In genomic region chr1:88935522-88936222, GRCh38 we compare ENCODE assay signal across 8 cellular contexts. TPM values are rescaled to one million over a fixed set of nuclear protein-coding genes. Genes with fewer than 3 reads are reported as not detected.
DNase-seq lines count a peak whose midpoint lies in the region; ATAC-seq, FAIRE-seq and TF ChIP-seq lines count a peak whose summit lies in the region.

No MANE protein-coding gene starts in this region.

- TF ChIP-seq CTCF in vagina (IDR thresholded peaks at IDR 0.05) = peak in 2 of 3 experiments; percentile 30 to 52
- peak in 1 of 2 donors; percentile 47 for TF ChIP-seq CTCF in suprapubic skin (IDR thresholded peaks at IDR 0.05)

- DNase-seq in AG20443 (ENCODE audit: low spot score) = peak; percentile 46
- no peak for DNase-seq in GM12891 (ENCODE audit: insufficient read length, low spot score)
- peak; percentile 34 for DNase-seq in NCI-H2029 (lab: John Stamatoyannopoulos, UW)
- peak; percentile 29 for DNase-seq in activated CD8-positive, alpha-beta T cell treated with anti-CD3 and anti-CD28 coated beads, Interleukin-2, amount 10 ng/mL, durations not matched to agents 7 days and 5 days
- peak; percentile 39 for DNase-seq in iris pigment epithelial cell (ENCODE audit: low read depth)
- no peak for DNase-seq in vagina (ENCODE audit: extremely low spot score in 2 of 2)
- DNase-seq in suprapubic skin (ENCODE audit: low spot score in 2 of 2) = no peak

- no peaks in the 10 kb centered on the region for H3K4me1 ChIP-seq in vagina
- no peaks in the 10 kb centered on the region for H3K4me1 ChIP-seq in suprapubic skin

- POLR2A ChIA-PET in activated CD8-positive, alpha-beta T cell treated with anti-CD3 and anti-CD28 coated beads, Interleukin-2, amount 10 ng/mL, durations not matched to agents 7 days and 5 days (lab: Charles Lee) = no interaction called here

- H3K9me3 ChIP-seq in vagina (no peaks in the 10 kb centered on the region), suprapubic skin (no peaks in the 10 kb centered on the region)

- FAIRE-seq in GM12891 (lab: Jason Lieb, UNC) = peak; percentile 85

- TF ChIP-seq POLR2A in GM12891 (IDR thresholded peaks at IDR 0.05; ENCODE audit: low read depth, low read length) (no peak), vagina (IDR thresholded peaks at IDR 0.05) (no peak), suprapubic skin (IDR thresholded peaks at IDR 0.05) (no peak)

- 74% methylated on average over 5 of the region's 5 CpGs for WGBS in suprapubic skin

- no peaks in the 10 kb centered on the region for H3K27me3 Mint-ChIP-seq in activated CD8-positive, alpha-beta T cell treated with anti-CD3 and anti-CD28 coated beads, Interleukin-2, amount 10 ng/mL, durations not matched to agents 7 days and 5 days (ENCODE audit: low read depth)

- ATAC-seq in activated CD8-positive, alpha-beta T cell treated with anti-CD3 and anti-CD28 coated beads, Interleukin-2, amount 10 ng/mL, durations not matched to agents 7 days and 5 days = no peak
- no peak for ATAC-seq in GM21515 (IDR thresholded peaks at IDR 0.05; ENCODE audit: unreplicated experiment)

- intact Hi-C loops in vagina (cut with DNase I) = no loop called here

- no peak overlapping the region for H3K27ac ChIP-seq in vagina
- no peak overlapping the region for H3K27ac ChIP-seq in suprapubic skin

- no peaks in the 10 kb centered on the region for H3K9me3 Mint-ChIP-seq in activated CD8-positive, alpha-beta T cell treated with anti-CD3 and anti-CD28 coated beads, Interleukin-2, amount 10 ng/mL, durations not matched to agents 7 days and 5 days (ENCODE audit: insufficient read depth)

- H3K27me3 ChIP-seq in vagina (no peaks in the 10 kb centered on the region), suprapubic skin (no peaks in the 10 kb centered on the region)

- no peak overlapping the region for H3K4me3 ChIP-seq in vagina
- H3K4me3 ChIP-seq in suprapubic skin = no peak overlapping the region

- TF ChIP-seq EP300 in suprapubic skin (IDR thresholded peaks at IDR 0.05) = no peak

- H3K4me3 Mint-ChIP-seq in activated CD8-positive, alpha-beta T cell treated with anti-CD3 and anti-CD28 coated beads, Interleukin-2, amount 10 ng/mL, durations not matched to agents 7 days and 5 days = no peak overlapping the region

- no peak overlapping the region for H3K27ac Mint-ChIP-seq in activated CD8-positive, alpha-beta T cell treated with anti-CD3 and anti-CD28 coated beads, Interleukin-2, amount 10 ng/mL, durations not matched to agents 7 days and 5 days

- peaks cover 0 to 43% of the 10 kb centered on the region in 2 donors for H3K36me3 ChIP-seq in vagina
- peaks cover 64% of the 10 kb centered on the region for H3K36me3 ChIP-seq in suprapubic skin

- peaks cover 2% of the 10 kb centered on the region for H3K4me1 Mint-ChIP-seq in activated CD8-positive, alpha-beta T cell treated with anti-CD3 and anti-CD28 coated beads, Interleukin-2, amount 10 ng/mL, durations not matched to agents 7 days and 5 days (ENCODE audit: low read depth)

- CTCF ChIA-PET in activated CD8-positive, alpha-beta T cell treated with anti-CD3 and anti-CD28 coated beads, Interleukin-2, amount 10 ng/mL, durations not matched to agents 7 days and 5 days (lab: Charles Lee) = interaction anchor here (0.7 kb wide), 1 partner anchor 10 kb away, joined by 3 read pairs; no protein-coding TSS in a partner anchor

- H3K36me3 Mint-ChIP-seq in activated CD8-positive, alpha-beta T cell treated with anti-CD3 and anti-CD28 coated beads, Interleukin-2, amount 10 ng/mL, durations not matched to agents 7 days and 5 days (ENCODE audit: low read depth) = peaks cover 62% of the 10 kb centered on the region

TF ChIP-seq in GM12891, 5 proteins besides CTCF, POLR2A, EP300 and RAD21:
- no peak for TF ChIP-seq POLR2AphosphoS5 (IDR thresholded peaks at IDR 0.05; ENCODE audit: low read depth, low read length)
- TF ChIP-seq SPI1 (IDR thresholded peaks at IDR 0.05; ENCODE audit: low read depth, low read length) = no peak
- no peak for TF ChIP-seq PAX5 (IDR thresholded peaks at IDR 0.05; ENCODE audit: insufficient read depth, low read length, severe bottlenecking)
- no peak for TF ChIP-seq TAF1 (IDR thresholded peaks at IDR 0.05; ENCODE audit: low read depth, low read length)
- no peak for TF ChIP-seq POU2F2 (IDR thresholded peaks at IDR 0.05; ENCODE audit: low read depth, low read length)
TF ChIP-seq in GM12891: peak in this region for 0.

RNA-seq across cellular contexts. Expression of gene GTF2B, which starts 44.3 kb away (rescaled TPM):
- 33.0 TPM for polyA plus RNA-seq in GM12891 (2012; ENCODE audit: low read depth, missing spikeins)
- 10 to 100 TPM; 36.5 to 38.8 TPM for total RNA-seq in activated CD8-positive, alpha-beta T cell treated with anti-CD3 and anti-CD28 coated beads, Interleukin-2, amount 10 ng/mL, durations not matched to agents 7 days and 5 days
- total RNA-seq in vagina = 22.8 TPM
- 10 to 100 TPM; 31.3 to 39.5 (median 35.5) TPM for total RNA-seq in suprapubic skin

RNA-seq across cellular contexts. Expression of gene KYAT3, which starts 56.8 kb away (rescaled TPM):
- polyA plus RNA-seq in GM12891 (2012; ENCODE audit: low read depth, missing spikeins) = 21.2 TPM
- 10 to 100 TPM; 30.4 to 31.2 TPM for total RNA-seq in activated CD8-positive, alpha-beta T cell treated with anti-CD3 and anti-CD28 coated beads, Interleukin-2, amount 10 ng/mL, durations not matched to agents 7 days and 5 days
- total RNA-seq in vagina = 17.7 TPM
- 10 to 100 TPM; 21.1 to 41.9 (median 26.7) TPM for total RNA-seq in suprapubic skin

RNA-seq across cellular contexts. Expression of gene RBMXL1, which starts 56.8 kb away (rescaled TPM):
- polyA plus RNA-seq in GM12891 (2012; ENCODE audit: low read depth, missing spikeins) = 9.6 TPM
- 10 to 100 TPM; 17.4 to 20.3 TPM for total RNA-seq in activated CD8-positive, alpha-beta T cell treated with anti-CD3 and anti-CD28 coated beads, Interleukin-2, amount 10 ng/mL, durations not matched to agents 7 days and 5 days
- total RNA-seq in vagina (11.5 TPM), suprapubic skin (10 to 100 TPM; 18.0 to 23.9 (median 19.6) TPM)

Comparison
In these comparisons a context has a peak if more than half of its experiments do, and no peak if none do; other contexts are left out.
1. DNase-seq: peak in AG20443 (single experiment), NCI-H2029 (single experiment), activated CD8-positive, alpha-beta T cell treated with anti-CD3 and anti-CD28 coated beads, Interleukin-2, amount 10 ng/mL, durations not matched to agents 7 days and 5 days (single experiment) and iris pigment epithelial cell (single experiment); none in GM12891 (single experiment), vagina (0 of 2) and suprapubic skin (0 of 2).